In the genomic region with DNA sequence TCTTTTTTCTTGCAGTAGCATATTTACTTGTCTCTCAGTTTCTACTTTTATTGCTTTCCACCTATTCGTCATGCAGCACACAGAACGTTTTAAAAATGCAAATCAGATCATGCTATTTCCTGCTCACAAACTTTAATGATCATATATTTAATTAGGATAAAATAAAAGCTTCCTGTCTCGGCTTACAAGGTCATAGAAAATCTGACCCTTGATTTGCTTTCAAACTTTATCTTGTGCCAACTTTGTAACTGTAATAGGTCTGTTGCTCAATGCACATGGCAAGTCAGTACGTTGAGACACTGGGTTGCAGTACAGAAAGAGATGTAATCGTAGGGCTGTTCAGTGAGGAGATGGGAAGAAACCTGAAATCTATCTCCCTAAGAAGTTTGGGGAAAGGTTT, we compare ENCODE assay signal across 1 cellular context.
TF ChIP-seq lines count a peak whose summit lies in the region.

No MANE protein-coding gene starts in this region.

TF ChIP-seq in IMR-90, 13 proteins besides CTCF, POLR2A, EP300 and RAD21 (continued from another document):
- no peak for TF ChIP-seq FOS (IDR thresholded peaks at IDR 0.05; ENCODE audit: low read depth, low read length)
- TF ChIP-seq MAFK (IDR thresholded peaks at IDR 0.05; ENCODE audit: low read depth, low read length), result no peak
- no peak for TF ChIP-seq RFX5 (IDR thresholded peaks at IDR 0.05; ENCODE audit: low read depth, low read length)
- TF ChIP-seq CEBPB (IDR thresholded peaks at IDR 0.05; ENCODE audit: low read depth, low read length), result no peak
- TF ChIP-seq BHLHE40 (IDR thresholded peaks at IDR 0.05; ENCODE audit: low read depth, low read length), result no peak
- TF ChIP-seq, protein P1, sequence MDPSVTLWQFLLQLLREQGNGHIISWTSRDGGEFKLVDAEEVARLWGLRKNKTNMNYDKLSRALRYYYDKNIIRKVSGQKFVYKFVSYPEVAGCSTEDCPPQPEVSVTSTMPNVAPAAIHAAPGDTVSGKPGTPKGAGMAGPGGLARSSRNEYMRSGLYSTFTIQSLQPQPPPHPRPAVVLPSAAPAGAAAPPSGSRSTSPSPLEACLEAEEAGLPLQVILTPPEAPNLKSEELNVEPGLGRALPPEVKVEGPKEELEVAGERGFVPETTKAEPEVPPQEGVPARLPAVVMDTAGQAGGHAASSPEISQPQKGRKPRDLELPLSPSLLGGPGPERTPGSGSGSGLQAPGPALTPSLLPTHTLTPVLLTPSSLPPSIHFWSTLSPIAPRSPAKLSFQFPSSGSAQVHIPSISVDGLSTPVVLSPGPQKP (IDR thresholded peaks at IDR 0.05; ENCODE audit: borderline replicate concordance, low read depth, low read length), result no peak
- no peak for TF ChIP-seq MXI1 (IDR thresholded peaks at IDR 0.05; ENCODE audit: borderline replicate concordance, low read depth, low read length)
